In genomic region chr17:60447375-60447774, GRCh38 we compare ENCODE assay signal across 40 cellular contexts. TPM values are rescaled to one million over a fixed set of nuclear protein-coding genes. Genes with fewer than 3 reads are reported as not detected.
"Had no signal": no experiment of that assay in that cellular context is flagged by ENCODE, and none has a peak within 500 bp of the region (broad histone marks: within the 10 kb centered on the region; RNA-seq: fewer than 3 reads in every experiment).

No MANE protein-coding gene starts in this region.

- H3K27me3 Mint-ChIP-seq: activated B cell treated with CpG ODN at 0.5 μM for 24 hours; activated CD4-positive, alpha-beta memory T cell treated with anti-CD3 and anti-CD28 coated beads for 36 hours; activated CD4-positive, alpha-beta T cell treated with anti-CD3 and anti-CD28 coated beads for 36 hours; activated CD4-positive, alpha-beta T cell treated with anti-CD3 and anti-CD28 coated beads, Interleukin-2, amount 10 ng/mL, durations not matched to agents 24 days and 14 days; activated CD8-positive, alpha-beta memory T cell treated with anti-CD3 and anti-CD28 coated beads, Interleukin-2, amount 10 ng/mL, durations not matched to agents 7 days and 5 days; activated naive CD4-positive, alpha-beta T cell treated with anti-CD3 and anti-CD28 coated beads, Interleukin-2, amount 50 U/mL, for 24 hours; activated naive CD8-positive, alpha-beta T cell treated with anti-CD3 and anti-CD28 coated beads for 36 hours; activated naive CD8-positive, alpha-beta T cell treated with anti-CD3 and anti-CD28 coated beads, Interleukin-2, amount 50 U/mL, for 24 hours; central memory CD8-positive, alpha-beta T cell; dendritic cell treated with granulocyte-macrophage colony-stimulating factor and Interleukin-4, amounts not matched to agents 40 ng/mL and 50 ng/mL, for 4 days; effector memory CD8-positive, alpha-beta T cell; T-helper 17 cell had no signal

- ATAC-seq: activated CD4-positive, alpha-beta T cell treated with anti-CD3 and anti-CD28 coated beads for 36 hours; activated CD8-positive, alpha-beta memory T cell treated with anti-CD3 and anti-CD28 coated beads, Interleukin-2, amount 10 ng/mL, durations not matched to agents 7 days and 5 days; activated CD8-positive, alpha-beta T cell treated with anti-CD3 and anti-CD28 coated beads, Interleukin-2, amount 10 ng/mL, durations not matched to agents 7 days and 5 days; activated naive CD8-positive, alpha-beta T cell treated with anti-CD3 and anti-CD28 coated beads, Interleukin-2, amount 50 U/mL, for 24 hours; body of pancreas; effector memory CD8-positive, alpha-beta T cell; foreskin keratinocyte; gastrocnemius medialis; heart left ventricle; T-helper 17 cell had no signal

- H3K27me3 ChIP-seq: adrenal gland, body of pancreas, cardiac muscle cell, dorsolateral prefrontal cortex, esophagus muscularis mucosa, foreskin keratinocyte, gastrocnemius medialis, heart left ventricle had no signal

- H3K4me1 Mint-ChIP-seq: activated B cell treated with CpG ODN at 0.5 μM for 24 hours; activated CD4-positive, alpha-beta T cell treated with anti-CD3 and anti-CD28 coated beads for 36 hours; activated CD4-positive, alpha-beta T cell treated with anti-CD3 and anti-CD28 coated beads, Interleukin-2, amount 10 ng/mL, durations not matched to agents 24 days and 14 days; activated CD8-positive, alpha-beta memory T cell treated with anti-CD3 and anti-CD28 coated beads, Interleukin-2, amount 10 ng/mL, durations not matched to agents 7 days and 5 days; activated naive CD4-positive, alpha-beta T cell treated with anti-CD3 and anti-CD28 coated beads, Interleukin-2, amount 50 U/mL, for 24 hours; activated naive CD8-positive, alpha-beta T cell treated with anti-CD3 and anti-CD28 coated beads for 36 hours; activated naive CD8-positive, alpha-beta T cell treated with anti-CD3 and anti-CD28 coated beads, Interleukin-2, amount 50 U/mL, for 24 hours; central memory CD8-positive, alpha-beta T cell; T-helper 17 cell had no signal

- H3K4me1 ChIP-seq: adrenal gland, body of pancreas, foreskin keratinocyte, gastrocnemius medialis had no signal

- H3K27ac ChIP-seq: adrenal gland, body of pancreas, cardiac muscle cell, coronary artery, esophagus muscularis mucosa, foreskin keratinocyte, gastrocnemius medialis, heart left ventricle, WERI-Rb-1 had no signal

- H3K9me3 Mint-ChIP-seq: activated B cell treated with CpG ODN at 0.5 μM for 24 hours; activated CD4-positive, alpha-beta memory T cell treated with anti-CD3 and anti-CD28 coated beads for 36 hours; activated CD4-positive, alpha-beta T cell treated with anti-CD3 and anti-CD28 coated beads, Interleukin-2, amount 10 ng/mL, durations not matched to agents 24 days and 14 days; activated naive CD4-positive, alpha-beta T cell treated with anti-CD3 and anti-CD28 coated beads for 36 hours; activated naive CD4-positive, alpha-beta T cell treated with anti-CD3 and anti-CD28 coated beads, Interleukin-2, amount 50 U/mL, for 24 hours; activated naive CD8-positive, alpha-beta T cell treated with anti-CD3 and anti-CD28 coated beads for 36 hours; activated naive CD8-positive, alpha-beta T cell treated with anti-CD3 and anti-CD28 coated beads, Interleukin-2, amount 50 U/mL, for 24 hours; activated T-helper 1 cell treated with anti-CD3 and anti-CD28 coated beads, Interleukin-12 subunit alpha, Interleukin-12 subunit beta, Interleukin-2, Interleukin-4 antibody, amounts not matched to agents 30 ng/mL and 10 ng/mL and 1 ng/mL, durations not matched to agents 14 hours and 24 hours and 36 hours; activated T-helper 2 cell treated with anti-CD3 and anti-CD28 coated beads, Interferon-gamma antibody, Interleukin-2, Interleukin-4, amounts not matched to agents 10 μg/mL and 5 μg/mL and 100 μg/mL, durations not matched to agents 14 hours and 24 hours and 36 hours; central memory CD8-positive, alpha-beta T cell; dendritic cell treated with granulocyte-macrophage colony-stimulating factor and Interleukin-4, amounts not matched to agents 40 ng/mL and 50 ng/mL, for 4 days; effector memory CD8-positive, alpha-beta T cell; T-helper 2 cell treated with Interferon-gamma antibody and Interleukin-4, amounts not matched to agents 5 μg/mL and 100 μg/mL, for 36 hours had no signal

- DNase-seq: activated B cell treated with CpG ODN at 0.5 μM for 24 hours; activated CD4-positive, alpha-beta memory T cell treated with anti-CD3 and anti-CD28 coated beads for 36 hours; activated CD4-positive, alpha-beta T cell treated with anti-CD3 and anti-CD28 coated beads for 36 hours; activated CD4-positive, alpha-beta T cell treated with anti-CD3 and anti-CD28 coated beads, Interleukin-2, amount 10 ng/mL, durations not matched to agents 24 days and 14 days; activated CD4-positive, CD25-positive, alpha-beta regulatory T cell treated with anti-CD3 and anti-CD28 coated beads, Interleukin-2, amount 50 U/mL, for 72 hours; activated CD8-positive, alpha-beta memory T cell treated with anti-CD3 and anti-CD28 coated beads, Interleukin-2, amount 10 ng/mL, durations not matched to agents 7 days and 5 days; activated CD8-positive, alpha-beta memory T cell treated with anti-CD3 and anti-CD28 coated beads, Interleukin-2, amount 50 U/mL, for 4 hours; activated CD8-positive, alpha-beta T cell treated with anti-CD3 and anti-CD28 coated beads, Interleukin-2, amount 10 ng/mL, durations not matched to agents 7 days and 5 days; activated effector memory CD4-positive, alpha-beta T cell treated with anti-CD3 and anti-CD28 coated beads, Interleukin-2, amount 50 U/mL, for 16 hours; activated naive CD4-positive, alpha-beta T cell treated with anti-CD3 and anti-CD28 coated beads for 36 hours; activated naive CD8-positive, alpha-beta T cell treated with anti-CD3 and anti-CD28 coated beads for 36 hours; activated naive CD8-positive, alpha-beta T cell treated with anti-CD3 and anti-CD28 coated beads, Interleukin-2, amount 50 U/mL, for 24 hours; activated T-cell treated with anti-CD3 and anti-CD28 coated beads, Interleukin-2, amount 50 U/mL, for 1 hour; activated T-cell treated with anti-CD3 and anti-CD28 coated beads, Interleukin-2, amount 50 U/mL, for 48 hours; adrenal gland; amygdala; aorta; body of pancreas; dorsolateral prefrontal cortex; effector memory CD8-positive, alpha-beta T cell; erythroblast; foreskin keratinocyte; gastrocnemius medialis; glutamatergic neuron; heart left ventricle; T-helper 1 cell; T-helper 17 cell; T1000; WERI-Rb-1 had no signal

- H3K9me3 ChIP-seq: adrenal gland, body of pancreas, esophagus muscularis mucosa, gastrocnemius medialis, heart left ventricle had no signal

- H3K4me3 Mint-ChIP-seq: activated B cell treated with CpG ODN at 0.5 μM for 24 hours; activated CD4-positive, alpha-beta memory T cell treated with anti-CD3 and anti-CD28 coated beads for 36 hours; activated CD4-positive, alpha-beta T cell treated with anti-CD3 and anti-CD28 coated beads for 36 hours; activated CD4-positive, alpha-beta T cell treated with anti-CD3 and anti-CD28 coated beads, Interleukin-2, amount 10 ng/mL, durations not matched to agents 24 days and 14 days; activated CD8-positive, alpha-beta memory T cell treated with anti-CD3 and anti-CD28 coated beads, Interleukin-2, amount 10 ng/mL, durations not matched to agents 7 days and 5 days; activated CD8-positive, alpha-beta T cell treated with anti-CD3 and anti-CD28 coated beads, Interleukin-2, amount 10 ng/mL, durations not matched to agents 7 days and 5 days; activated naive CD4-positive, alpha-beta T cell treated with anti-CD3 and anti-CD28 coated beads for 36 hours; activated naive CD4-positive, alpha-beta T cell treated with anti-CD3 and anti-CD28 coated beads, Interleukin-2, amount 50 U/mL, for 24 hours; activated naive CD8-positive, alpha-beta T cell treated with anti-CD3 and anti-CD28 coated beads for 36 hours; activated naive CD8-positive, alpha-beta T cell treated with anti-CD3 and anti-CD28 coated beads, Interleukin-2, amount 50 U/mL, for 24 hours; activated T-helper 1 cell treated with anti-CD3 and anti-CD28 coated beads, Interleukin-12 subunit alpha, Interleukin-12 subunit beta, Interleukin-2, Interleukin-4 antibody, amounts not matched to agents 30 ng/mL and 10 ng/mL and 1 ng/mL, durations not matched to agents 14 hours and 24 hours and 36 hours; central memory CD8-positive, alpha-beta T cell; dendritic cell treated with granulocyte-macrophage colony-stimulating factor and Interleukin-4, amounts not matched to agents 40 ng/mL and 50 ng/mL, for 4 days; effector memory CD8-positive, alpha-beta T cell; T-helper 17 cell; T-helper 2 cell treated with Interferon-gamma antibody and Interleukin-4, amounts not matched to agents 5 μg/mL and 100 μg/mL, for 36 hours had no signal

- H3K27ac Mint-ChIP-seq: activated B cell treated with CpG ODN at 0.5 μM for 24 hours; activated CD4-positive, alpha-beta memory T cell treated with anti-CD3 and anti-CD28 coated beads for 36 hours; activated CD4-positive, alpha-beta T cell treated with anti-CD3 and anti-CD28 coated beads for 36 hours; activated CD4-positive, alpha-beta T cell treated with anti-CD3 and anti-CD28 coated beads, Interleukin-2, amount 10 ng/mL, durations not matched to agents 24 days and 14 days; activated CD8-positive, alpha-beta memory T cell treated with anti-CD3 and anti-CD28 coated beads, Interleukin-2, amount 10 ng/mL, durations not matched to agents 7 days and 5 days; activated CD8-positive, alpha-beta T cell treated with anti-CD3 and anti-CD28 coated beads, Interleukin-2, amount 10 ng/mL, durations not matched to agents 7 days and 5 days; activated naive CD4-positive, alpha-beta T cell treated with anti-CD3 and anti-CD28 coated beads for 36 hours; activated naive CD4-positive, alpha-beta T cell treated with anti-CD3 and anti-CD28 coated beads, Interleukin-2, amount 50 U/mL, for 24 hours; activated naive CD8-positive, alpha-beta T cell treated with anti-CD3 and anti-CD28 coated beads for 36 hours; activated naive CD8-positive, alpha-beta T cell treated with anti-CD3 and anti-CD28 coated beads, Interleukin-2, amount 50 U/mL, for 24 hours; activated T-helper 1 cell treated with anti-CD3 and anti-CD28 coated beads, Interleukin-12 subunit alpha, Interleukin-12 subunit beta, Interleukin-2, Interleukin-4 antibody, amounts not matched to agents 30 ng/mL and 10 ng/mL and 1 ng/mL, durations not matched to agents 14 hours and 24 hours and 36 hours; activated T-helper 2 cell treated with anti-CD3 and anti-CD28 coated beads, Interferon-gamma antibody, Interleukin-2, Interleukin-4, amounts not matched to agents 10 μg/mL and 5 μg/mL and 100 μg/mL, durations not matched to agents 14 hours and 24 hours and 36 hours; dendritic cell treated with granulocyte-macrophage colony-stimulating factor and Interleukin-4, amounts not matched to agents 40 ng/mL and 50 ng/mL, for 4 days; effector memory CD8-positive, alpha-beta T cell; T-helper 17 cell; T-helper 2 cell treated with Interferon-gamma antibody and Interleukin-4, amounts not matched to agents 5 μg/mL and 100 μg/mL, for 36 hours had no signal

- H3K36me3 Mint-ChIP-seq: activated naive CD8-positive, alpha-beta T cell treated with anti-CD3 and anti-CD28 coated beads for 36 hours had no signal

- H3K4me3 ChIP-seq: adrenal gland, body of pancreas, cardiac muscle cell, coronary artery, dorsolateral prefrontal cortex, esophagus muscularis mucosa, gastrocnemius medialis, heart left ventricle had no signal

RNA-seq across cellular contexts. Expression of gene CHCT1, which starts 25.1 kb away (rescaled TPM):
- total RNA-seq: activated CD4-positive, alpha-beta memory T cell treated with anti-CD3 and anti-CD28 coated beads for 36 hours; activated CD4-positive, alpha-beta T cell treated with anti-CD3 and anti-CD28 coated beads, Interleukin-2, amount 10 ng/mL, durations not matched to agents 24 days and 14 days; activated CD8-positive, alpha-beta memory T cell treated with anti-CD3 and anti-CD28 coated beads for 36 hours; activated CD8-positive, alpha-beta memory T cell treated with anti-CD3 and anti-CD28 coated beads, Interleukin-2, amount 10 ng/mL, durations not matched to agents 7 days and 5 days; activated CD8-positive, alpha-beta T cell treated with anti-CD3 and anti-CD28 coated beads, Interleukin-2, amount 10 ng/mL, durations not matched to agents 7 days and 5 days; activated T-helper 1 cell treated with anti-CD3 and anti-CD28 coated beads, Interleukin-12 subunit alpha, Interleukin-12 subunit beta, Interleukin-2, Interleukin-4 antibody, amounts not matched to agents 30 ng/mL and 10 ng/mL and 1 ng/mL, durations not matched to agents 14 hours and 24 hours and 36 hours; aorta; body of pancreas; cardiac muscle cell; cerebellum; esophagus muscularis mucosa; foreskin keratinocyte; gastrocnemius medialis; T-helper 17 cell had no signal
- polyA plus RNA-seq: aorta, cardiac muscle cell, foreskin keratinocyte, heart left ventricle had no signal
